In the genomic region with DNA sequence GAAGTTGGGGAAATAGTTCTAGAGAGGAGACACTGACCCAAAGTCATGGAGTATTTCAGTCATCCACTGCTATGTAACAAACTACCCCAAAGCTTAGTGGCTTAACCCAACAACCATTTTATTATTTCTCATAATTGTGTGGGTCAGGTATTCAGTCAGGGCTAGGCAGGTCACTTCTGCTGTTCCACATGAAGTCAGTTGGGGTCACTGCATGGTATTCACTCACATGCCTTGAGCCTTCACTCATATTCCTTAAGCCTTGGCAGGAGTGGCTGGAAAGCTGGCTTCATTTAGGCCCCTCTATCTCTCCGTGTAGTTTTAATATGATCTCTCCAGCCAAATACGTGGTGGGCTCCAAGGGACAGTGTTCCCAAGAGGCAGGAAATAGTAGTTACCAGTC, we compare ENCODE assay signal across 34 cellular contexts. TPM values are rescaled to one million over a fixed set of nuclear protein-coding genes. Genes with fewer than 3 reads are reported as not detected.
DNase-seq lines count a peak whose midpoint lies in the region; ATAC-seq, FAIRE-seq and TF ChIP-seq lines count a peak whose summit lies in the region.
"Had no signal": no experiment of that assay in that cellular context is flagged by ENCODE, and none has a peak within 500 bp of the region (broad histone marks: within the 10 kb centered on the region; RNA-seq: fewer than 3 reads in every experiment).

No MANE protein-coding gene starts in this region.

- no peaks in the 10 kb centered on the region for H3K9me3 ChIP-seq in HepG2 (ENCODE audit: low read length)
- no peaks in the 10 kb centered on the region for H3K9me3 ChIP-seq in right lobe of liver
- no peaks in the 10 kb centered on the region for H3K9me3 ChIP-seq in SK-N-MC (ENCODE audit: low read depth, low read length)
- no peaks in the 10 kb centered on the region for H3K9me3 ChIP-seq in esophagus muscularis mucosa
- H3K9me3 ChIP-seq in vagina: no peaks in the 10 kb centered on the region
- H3K9me3 ChIP-seq: colonic mucosa, psoas muscle, sigmoid colon, transverse colon had no signal

- no peak for FAIRE-seq in HepG2 (lab: Jason Lieb, UNC)
- FAIRE-seq: A204.1, GM12891, H1, RCC 7860 had no signal

- in situ Hi-C loops in HepG2 (cut with HindIII; ENCODE audit: extremely low pct_ligation_motif_present, low pct_unique_long_range_greater_than_20kb): no loop called here

- no TSS peak for BruUV-seq in HepG2 (replicated peaks; lab: Mats Ljungman, UMichigan)

- no peak overlapping the region for H2AFZ ChIP-seq in HepG2 (ENCODE audit: low read length)

- ATAC-seq in HepG2 (peak; percentile 58), right lobe of liver (no peak), left colon (peak; percentile 48), HG03520 (IDR thresholded peaks at IDR 0.05; ENCODE audit: unreplicated experiment) (no peak), HG03571 (IDR thresholded peaks at IDR 0.05; ENCODE audit: unreplicated experiment) (no peak)
- ATAC-seq: naive thymus-derived CD4-positive, alpha-beta T cell had no signal

- H3K4me1 ChIP-seq in HepG2 (ENCODE audit: insufficient read depth, low read length) (peaks cover 31% of the 10 kb centered on the region), right lobe of liver (peaks cover 0 to 13% (median 0%) of the 10 kb centered on the region in 4 donors), esophagus muscularis mucosa (peaks cover 0 to 10% (median 0%) of the 10 kb centered on the region in 4 donors), vagina (peaks cover 16% of the 10 kb centered on the region)
- H3K4me1 ChIP-seq: colonic mucosa, left ventricle myocardium inferior, psoas muscle, transverse colon had no signal

- no peaks in the 10 kb centered on the region for H4K20me1 ChIP-seq in HepG2 (ENCODE audit: insufficient read depth, low read length)

- H3K27ac ChIP-seq in HepG2 (ENCODE audit: extremely low read length, insufficient read depth, low read length) (no peak overlapping the region), right lobe of liver (no peak overlapping the region), SK-N-MC (0 out of 2 replicates have a peak overlapping the region, but pooled peaks have one; percentile 36), esophagus muscularis mucosa (replicated peaks in 1 of 4) (no peak overlapping the region), vagina (no peak overlapping the region)
- H3K27ac ChIP-seq: colonic mucosa, HL-60, left ventricle myocardium inferior, psoas muscle, sigmoid colon, transverse colon had no signal

- no peaks in the 10 kb centered on the region for H3K79me2 ChIP-seq in HepG2 (ENCODE audit: insufficient read depth, low read length)

- DNase-seq in HepG2 (ENCODE audit: low spot score) (no peak), right lobe of liver (no peak), SK-N-MC (ENCODE audit: low read depth, low spot score) (no peak), left colon (no peak), esophagus muscularis mucosa (ENCODE audit: extremely low spot score) (no peak), vagina (ENCODE audit: extremely low spot score in 2 of 2) (no peak)
- DNase-seq: activated CD4-positive, alpha-beta T cell treated with anti-CD3 and anti-CD28 coated beads, Interleukin-2, amount 10 ng/mL, durations not matched to agents 24 days and 14 days; activated effector memory CD4-positive, alpha-beta T cell treated with Interleukin-2 at 50 U/mL for 16 hours; activated T-cell treated with anti-CD3 and anti-CD28 coated beads, Interleukin-2, amount 50 U/mL, for 1 hour; aorta; Calu3; colonic mucosa; DND-41; effector CD8-positive, alpha-beta T cell; islet precursor cell; left ventricle myocardium inferior; naive thymus-derived CD4-positive, alpha-beta T cell; NCI-H1417 treated with DMSO at 0.1 percent for 48 hours; NCI-H2029 treated with DMSO at 0.1 percent for 48 hours; NCI-H2227 treated with DMSO at 0.1 percent for 48 hours; nucleus accumbens; psoas muscle; SIG-M5; sigmoid colon; stimulated activated CD4-positive, alpha-beta T cell treated with anti-CD3 and anti-CD28 coated beads, Interleukin-4, amount 100 ng/mL, for 24 hours; T1000; transverse colon had no signal

- H3K27me3 ChIP-seq in HepG2 (ENCODE audit: control insufficient read depth in 1 of 2, insufficient read depth in 2 of 2, low read length in 2 of 2) (peaks cover 0 to 3% of the 10 kb centered on the region in 2 experiments; a peak in 1 of 5 replicates), right lobe of liver (no peaks in the 10 kb centered on the region), esophagus muscularis mucosa (no peaks in the 10 kb centered on the region), vagina (no peaks in the 10 kb centered on the region)
- H3K27me3 ChIP-seq: colonic mucosa, sigmoid colon, transverse colon had no signal

- intact Hi-C loops in HepG2 (cut with micrococcal nuclease; ENCODE audit: unreplicated experiment) (no loop called here), right lobe of liver (cut with DNase I) (no loop called here), left colon (cut with DNase I, micrococcal nuclease) (no loop called here), esophagus muscularis mucosa (cut with DNase I) (no loop called here), vagina (cut with DNase I) (no loop called here)

- POLR2A ChIA-PET in HepG2 (lab: Yijun Ruan, JAX): no interaction called here

- TF ChIP-seq EP300 in HepG2 (IDR thresholded peaks at IDR 0.05; ENCODE audit: low read depth in 2 of 2, low read length in 2 of 2) (no peak), HepG2 (CRISPR knock-in tag; IDR thresholded peaks at IDR 0.05; ENCODE audit: borderline replicate concordance) (no peak), esophagus muscularis mucosa (IDR thresholded peaks at IDR 0.05) (no peak)

- CTCF ChIA-PET in HepG2 (lab: Yijun Ruan, JAX; ENCODE audit: low intra/inter-chr PET ratio, low total read pairs): no interaction called here

- TF ChIP-seq POLR2A in HepG2 (IDR thresholded peaks at IDR 0.05; ENCODE audit: insufficient read depth in 1 of 2, low read depth in 2 of 2, low read length in 2 of 2) (no peak), right lobe of liver (IDR thresholded peaks at IDR 0.05) (no peak), esophagus muscularis mucosa (IDR thresholded peaks at IDR 0.05; ENCODE audit: low read depth) (no peak), vagina (IDR thresholded peaks at IDR 0.05) (no peak)

- no peak overlapping the region for H3K4me2 ChIP-seq in HepG2 (ENCODE audit: low read depth, low read length)

- peak; percentile 12; the same call in 1 of the 2 replicates for TF ChIP-seq CTCF in HepG2 (CRISPR knock-in tag; IDR thresholded peaks at IDR 0.05)
- no peak for TF ChIP-seq CTCF in right lobe of liver (IDR thresholded peaks at IDR 0.05)
- no peak for TF ChIP-seq CTCF in esophagus muscularis mucosa (IDR thresholded peaks at IDR 0.05)
- no peak for TF ChIP-seq CTCF in vagina (IDR thresholded peaks at IDR 0.05)

- no peak overlapping the region for H3K9ac ChIP-seq in HepG2 (ENCODE audit: insufficient read depth, low read depth, low read length)
- no peak overlapping the region for H3K9ac ChIP-seq in SK-N-MC (ENCODE audit: insufficient read length)

- 47% methylated on average over 2 of the region's 2 CpGs for WGBS in HepG2 (ENCODE audit: low lambda C conversion rate)
- WGBS in right lobe of liver (ENCODE audit: insufficient coverage, low coverage, low lambda C conversion rate, missing lambda C conversion rate): 83% methylated on average over 2 of the region's 2 CpGs
- 75% methylated on average over 2 of the region's 2 CpGs for WGBS in esophagus muscularis mucosa

- H3K36me3 ChIP-seq in HepG2 (replicated peaks in 1 of 2; ENCODE audit: control insufficient read depth in 1 of 2, insufficient read depth in 2 of 2, low read length in 2 of 2) (no peaks in the 10 kb centered on the region), right lobe of liver (no peaks in the 10 kb centered on the region), SK-N-MC (ENCODE audit: insufficient read depth, low read length) (no peaks in the 10 kb centered on the region), esophagus muscularis mucosa (no peaks in the 10 kb centered on the region), vagina (no peaks in the 10 kb centered on the region)
- H3K36me3 ChIP-seq: colonic mucosa, left ventricle myocardium inferior, sigmoid colon, transverse colon had no signal

- H3K4me3 ChIP-seq in HepG2 (replicated peaks in 1 of 3; ENCODE audit: insufficient read depth in 1 of 3, low read depth in 2 of 3, low read length in 3 of 3): no peak overlapping the region
- H3K4me3 ChIP-seq in right lobe of liver: no peak overlapping the region
- H3K4me3 ChIP-seq in SK-N-MC: peak overlapping the region; percentile 47; the same call in 1 of the 2 replicates
- H3K4me3 ChIP-seq in esophagus muscularis mucosa: no peak overlapping the region
- no peak overlapping the region for H3K4me3 ChIP-seq in vagina
- H3K4me3 ChIP-seq: colonic mucosa, left ventricle myocardium inferior, psoas muscle, sigmoid colon, transverse colon had no signal

- no peak for TF ChIP-seq RAD21 in HepG2 (CRISPR knock-in tag; IDR thresholded peaks at IDR 0.05)

TF ChIP-seq in HepG2, 621 proteins besides CTCF, POLR2A, EP300 and RAD21 (continues in another document):
- TF ChIP-seq ZFP1 (CRISPR knock-in tag; IDR thresholded peaks at IDR 0.05) (no peak), ELF1 (CRISPR knock-in tag; IDR thresholded peaks at IDR 0.05) (no peak)

RNA-seq across cellular contexts. Expression of gene RNF11, which starts 17.5 kb away (rescaled TPM):
- 41.2 and 49.0 TPM in 2 replicates for total RNA-seq in HepG2 (2016; rRNA removed; fragmentation: Illumina TruSeq; extraction: Trizol)
- 40.4 and 41.7 TPM in 2 replicates for total RNA-seq in HepG2 (2016; cell fraction: cytosol; rRNA removed; fragmentation: Illumina TruSeq; extraction: Trizol; ENCODE audit: low read depth)
- total RNA-seq in HepG2 (2016; cell fraction: insoluble cytoplasmic fraction; rRNA removed; fragmentation: Illumina TruSeq; extraction: Trizol): 44.1 and 44.9 TPM in 2 replicates
- 108 and 109 TPM in 2 replicates for total RNA-seq in HepG2 (2016; cell fraction: membrane; rRNA removed; fragmentation: Illumina TruSeq; extraction: Trizol)
- 14.6 and 15.0 TPM in 2 replicates for total RNA-seq in HepG2 (2016; cell fraction: nucleus; rRNA removed; fragmentation: Illumina TruSeq; extraction: Trizol)
- polyA plus RNA-seq in HepG2 (2011; rRNA removed): 41.1 and 48.8 TPM in 2 replicates
- polyA plus RNA-seq in HepG2 (2011; cell fraction: cytosol; rRNA removed): 22.4 and 47.6 TPM in 2 replicates
- polyA plus RNA-seq in HepG2 (2011; cell fraction: nucleus; rRNA removed): 9.7 and 20.8 TPM in 2 replicates
- polyA plus RNA-seq in HepG2 (2012): 50.9 and 62.3 TPM in 2 replicates
- polyA plus RNA-seq in HepG2 (2016; cell fraction: cytosol; fragmentation: Illumina TruSeq; extraction: Trizol; ENCODE audit: low read depth): 51.9 and 57.1 TPM in 2 replicates
- polyA plus RNA-seq in HepG2 (2016; cell fraction: insoluble cytoplasmic fraction; fragmentation: Illumina TruSeq; extraction: Trizol; ENCODE audit: low read depth): 45.2 and 55.5 TPM in 2 replicates
- 101 and 102 TPM in 2 replicates for polyA plus RNA-seq in HepG2 (2016; cell fraction: membrane; fragmentation: Illumina TruSeq; extraction: Trizol; ENCODE audit: low read depth)
- polyA plus RNA-seq in HepG2 (2016; cell fraction: nucleus; fragmentation: Illumina TruSeq; extraction: Trizol; ENCODE audit: insufficient read depth, low read depth): 23.0 and 30.8 TPM in 2 replicates
- polyA minus RNA-seq in HepG2 (2011; rRNA and poly(A)+ RNA removed; ENCODE audit: low replicate concordance): 56.8 and 62.3 TPM in 2 replicates
- 36.2 and 53.5 TPM in 2 replicates for polyA minus RNA-seq in HepG2 (2011; cell fraction: cytosol; rRNA and poly(A)+ RNA removed)
- 20.1 and 41.4 TPM in 2 replicates for polyA minus RNA-seq in HepG2 (2011; cell fraction: nucleus; rRNA and poly(A)+ RNA removed)
- 10 to 100 TPM; 35.1 to 60.1 (median 50.0) TPM for total RNA-seq in right lobe of liver
- total RNA-seq in left colon: 100 to 1,000 TPM in 1 of 2 donors, 10 to 100 TPM in 1; 69.6 to 109 TPM
- 100 to 1,000 TPM; 101 to 141 (median 115) TPM for total RNA-seq in esophagus muscularis mucosa
- total RNA-seq in vagina: 73.9 TPM

Comparison
In these comparisons a context has a peak if more than half of its experiments do, and no peak if none do; other contexts are left out.
1. ATAC-seq: peak in HepG2 (single experiment) and left colon (single experiment); none in right lobe of liver (0 of 4), HG03520 (single experiment) and HG03571 (single experiment).